ENCODE assay signal across 9 cellular contexts in the genomic region with DNA sequence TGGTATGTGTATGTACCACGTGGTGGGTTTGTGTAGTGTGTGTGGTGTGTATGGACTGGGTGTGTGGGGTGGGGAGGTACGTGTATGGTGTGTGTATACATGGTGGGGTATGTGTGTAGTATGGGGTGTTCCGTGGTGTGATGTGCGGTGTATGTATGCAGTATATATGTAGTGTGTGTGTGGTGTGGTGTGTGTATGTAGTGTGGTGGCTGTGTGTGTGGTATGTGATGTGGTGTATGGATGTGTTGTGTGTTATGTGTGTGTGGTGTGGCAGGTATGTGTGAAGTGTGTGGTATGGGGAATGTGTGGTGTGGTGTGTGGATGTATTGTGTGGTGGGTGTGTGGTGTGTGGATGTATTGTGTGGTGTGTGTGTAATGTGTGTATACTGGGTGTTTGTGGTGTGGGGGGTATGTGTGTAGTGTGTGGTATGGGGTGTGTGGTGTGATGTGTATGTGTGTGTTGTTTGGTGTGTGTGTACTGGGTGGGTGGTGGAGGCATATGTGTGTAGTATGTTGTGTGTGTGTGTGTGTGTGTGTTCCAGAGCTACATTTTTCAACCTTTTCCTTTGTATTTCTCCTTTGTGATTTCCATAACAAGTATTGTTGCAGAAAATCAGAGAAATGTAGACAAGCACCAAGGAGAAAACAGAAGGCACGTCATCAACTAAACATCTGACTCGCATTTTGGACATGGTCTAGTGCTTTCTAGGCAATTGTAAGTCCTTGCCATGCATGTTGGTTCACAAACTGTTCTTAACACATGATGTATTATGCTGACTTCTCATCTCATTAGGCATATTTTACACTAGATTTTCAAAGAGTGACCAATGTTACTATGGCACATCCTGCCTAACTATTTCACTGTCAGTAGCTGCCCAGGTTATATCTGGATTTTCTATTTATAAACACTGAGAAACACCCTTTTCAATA. TPM values are rescaled to one million over a fixed set of nuclear protein-coding genes. Genes with fewer than 3 reads are reported as not detected.
DNase-seq lines count a peak whose midpoint lies in the region; ATAC-seq, FAIRE-seq and TF ChIP-seq lines count a peak whose summit lies in the region.
"Had no signal": no experiment of that assay in that cellular context is flagged by ENCODE, and none has a peak within 500 bp of the region (broad histone marks: within the 10 kb centered on the region; RNA-seq: fewer than 3 reads in every experiment).

No MANE protein-coding gene starts in this region.

- no peaks in the 10 kb centered on the region for H3K27me3 Mint-ChIP-seq in activated T-helper 2 cell treated with anti-CD3 and anti-CD28 coated beads, Interferon-gamma antibody, Interleukin-2, Interleukin-4, amounts not matched to agents 10 μg/mL and 5 μg/mL and 100 μg/mL, durations not matched to agents 14 hours and 24 hours and 36 hours (ENCODE audit: low read depth)
- no peaks in the 10 kb centered on the region for H3K27me3 Mint-ChIP-seq in nephron (ENCODE audit: low read depth)

- TF ChIP-seq CTCF in nephron (IDR thresholded peaks at IDR 0.05; ENCODE audit: unreplicated experiment in 3 of 3), result no peak

- peaks cover 77% of the 10 kb centered on the region for H3K4me1 Mint-ChIP-seq in activated T-helper 2 cell treated with anti-CD3 and anti-CD28 coated beads, Interferon-gamma antibody, Interleukin-2, Interleukin-4, amounts not matched to agents 10 μg/mL and 5 μg/mL and 100 μg/mL, durations not matched to agents 14 hours and 24 hours and 36 hours (ENCODE audit: low read depth)
- peaks cover 50% of the 10 kb centered on the region for H3K4me1 Mint-ChIP-seq in nephron

- ATAC-seq in HG02884 (IDR thresholded peaks at IDR 0.05; ENCODE audit: unreplicated experiment), result peak; percentile 3

- H3K4me3 Mint-ChIP-seq in activated T-helper 2 cell treated with anti-CD3 and anti-CD28 coated beads, Interferon-gamma antibody, Interleukin-2, Interleukin-4, amounts not matched to agents 10 μg/mL and 5 μg/mL and 100 μg/mL, durations not matched to agents 14 hours and 24 hours and 36 hours (ENCODE audit: low read depth), result peak overlapping the region; percentile 80
- no peak overlapping the region for H3K4me3 Mint-ChIP-seq in nephron

- intact Hi-C loops in activated T-helper 2 cell treated with anti-CD3 and anti-CD28 coated beads, Interferon-gamma antibody, Interleukin-2, Interleukin-4, amounts not matched to agents 10 μg/mL and 5 μg/mL and 100 μg/mL, durations not matched to agents 14 hours and 24 hours and 36 hours (cut with micrococcal nuclease), result loop anchor here (2.0 kb wide), 1 partner anchor 18 kb away; no protein-coding TSS in a partner anchor

- H3K9me3 Mint-ChIP-seq in activated T-helper 2 cell treated with anti-CD3 and anti-CD28 coated beads, Interferon-gamma antibody, Interleukin-2, Interleukin-4, amounts not matched to agents 10 μg/mL and 5 μg/mL and 100 μg/mL, durations not matched to agents 14 hours and 24 hours and 36 hours, result no peaks in the 10 kb centered on the region
- peaks cover 9% of the 10 kb centered on the region for H3K9me3 Mint-ChIP-seq in nephron

- peak; percentile 86 for FAIRE-seq in GM18507 (lab: Jason Lieb, UNC)

- DNase-seq in GM18507 (ENCODE audit: extremely low spot score, insufficient read length, low read depth) (no peak), H4 (ENCODE audit: low spot score) (no peak), mucosa of gallbladder (ENCODE audit: low spot score) (no peak), SKM-1 (lab: John Stamatoyannopoulos, UW; ENCODE audit: unreplicated experiment) (no peak)
- DNase-seq in activated T-helper 2 cell treated with anti-CD3 and anti-CD28 coated beads, Interferon-gamma antibody, Interleukin-2, Interleukin-4, amounts not matched to agents 10 μg/mL and 5 μg/mL and 100 μg/mL, durations not matched to agents 14 hours and 24 hours and 36 hours (ENCODE audit: low spot score), result no peak
- no peak for DNase-seq in activated CD4-positive, alpha-beta T cell treated with anti-CD3 and anti-CD28 coated beads, Interleukin-2, amount 50 U/mL, for 48 hours
- DNase-seq: NCI-H524 had no signal

- peaks cover 58% of the 10 kb centered on the region for H3K36me3 Mint-ChIP-seq in activated T-helper 2 cell treated with anti-CD3 and anti-CD28 coated beads, Interferon-gamma antibody, Interleukin-2, Interleukin-4, amounts not matched to agents 10 μg/mL and 5 μg/mL and 100 μg/mL, durations not matched to agents 14 hours and 24 hours and 36 hours (ENCODE audit: low read depth)
- H3K36me3 Mint-ChIP-seq in nephron (ENCODE audit: low read depth), result peaks cover 9% of the 10 kb centered on the region

- H3K27ac Mint-ChIP-seq in activated T-helper 2 cell treated with anti-CD3 and anti-CD28 coated beads, Interferon-gamma antibody, Interleukin-2, Interleukin-4, amounts not matched to agents 10 μg/mL and 5 μg/mL and 100 μg/mL, durations not matched to agents 14 hours and 24 hours and 36 hours, result peak overlapping the region; percentile 85
- peak overlapping the region; percentile 3 to 88 (median 19) for H3K27ac Mint-ChIP-seq in nephron

RNA-seq across cellular contexts. Expression of a gene that starts 13.2 kb away (rescaled TPM):
- total RNA-seq in activated T-helper 2 cell treated with anti-CD3 and anti-CD28 coated beads, Interferon-gamma antibody, Interleukin-2, Interleukin-4, amounts not matched to agents 10 μg/mL and 5 μg/mL and 100 μg/mL, durations not matched to agents 14 hours and 24 hours and 36 hours, result 317 and 330 TPM in 2 replicates
- 4.8 and 6.3 TPM in 2 replicates for total RNA-seq in H4 (2014; rRNA removed; shearing (Covaris generic))
- total RNA-seq in mucosa of gallbladder, result 66.2 TPM
